In the genomic region with DNA sequence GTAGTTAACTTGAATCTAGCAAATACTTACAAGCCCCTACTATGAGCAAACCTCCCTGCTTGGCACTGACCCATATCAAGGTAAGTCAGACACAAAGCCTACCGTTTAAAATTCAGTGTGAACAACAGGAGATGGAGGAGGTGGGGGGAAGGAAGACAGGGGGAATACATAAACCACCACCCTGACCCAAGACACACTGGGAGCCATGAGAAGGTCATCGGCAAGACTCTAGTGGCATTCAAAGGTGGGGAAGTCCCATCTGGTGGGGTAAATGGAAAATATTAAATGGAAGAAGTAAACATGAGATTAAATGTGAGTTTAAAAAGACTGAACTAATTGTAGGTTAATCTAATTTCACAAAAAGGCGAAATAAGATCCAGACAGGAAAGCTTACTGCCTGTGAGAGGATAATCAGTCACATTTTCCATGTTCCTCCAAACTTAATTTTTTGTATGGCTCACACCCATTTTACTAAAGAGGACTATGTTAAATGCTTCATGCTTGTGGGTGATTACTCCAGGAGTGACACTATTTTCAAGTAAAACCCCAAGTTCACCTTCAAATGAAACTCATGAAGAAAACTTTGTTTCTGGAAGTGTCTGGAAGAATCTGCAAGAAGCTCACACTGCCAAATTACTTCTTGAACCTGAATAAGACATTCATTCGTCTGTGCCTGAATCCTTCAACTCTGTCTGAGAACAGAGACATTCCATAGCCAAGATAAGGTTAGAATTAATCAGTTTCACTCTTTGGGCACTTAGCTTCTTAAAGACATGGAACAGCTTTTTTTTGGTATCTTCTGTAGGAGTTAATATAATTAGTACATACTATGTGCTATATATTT, we compare ENCODE assay signal across 8 cellular contexts. TPM values are rescaled to one million over a fixed set of nuclear protein-coding genes. Genes with fewer than 3 reads are reported as not detected.
DNase-seq lines count a peak whose midpoint lies in the region; ATAC-seq, FAIRE-seq and TF ChIP-seq lines count a peak whose summit lies in the region.

No MANE protein-coding gene starts in this region.

- DNase-seq in activated CD4-positive, alpha-beta T cell treated with anti-CD3 and anti-CD28 coated beads for 48 hours = peak; percentile 9
- DNase-seq in activated CD4-positive, alpha-beta T cell treated with anti-CD3 and anti-CD28 coated beads, Interleukin-2, amount 50 U/mL, for 48 hours = no peak
- DNase-seq in left lobe of liver (ENCODE audit: low spot score) = no peak
- DNase-seq in frontal cortex (ENCODE audit: low spot score in 2 of 2) = no peak
- no peak for DNase-seq in hippocampal formation (lab: John Stamatoyannopoulos, UW)

- H3K9ac ChIP-seq in subcutaneous abdominal adipose tissue (ENCODE audit: low read length in 5 of 5) = peak overlapping the region in 1 of 5 donors; percentile 29

- no peaks in the 10 kb centered on the region for H3K9me3 ChIP-seq in subcutaneous abdominal adipose tissue (ENCODE audit: control insufficient read depth in 5 of 5, low read length in 5 of 5)

- H3K27ac Mint-ChIP-seq in brain = peak overlapping the region in 4 of 5 experiments; percentile 23 to 81 (median 64)

- ATAC-seq in left lobe of liver (peak; percentile 1), HG03354 (IDR thresholded peaks at IDR 0.05; ENCODE audit: poor library complexity, severe bottlenecking, unreplicated experiment) (no peak)

- no peak for FAIRE-seq in frontal cortex (lab: Jason Lieb, UNC)

- H3K4me1 ChIP-seq in subcutaneous abdominal adipose tissue (ENCODE audit: control insufficient read depth in 5 of 5, insufficient read depth in 5 of 5, low read length in 5 of 5) = peaks cover 0 to 27% (median 21%) of the 10 kb centered on the region in 5 donors

- H3K27ac ChIP-seq in subcutaneous abdominal adipose tissue (ENCODE audit: low read depth, low read length) = peak overlapping the region; percentile 70

- peaks cover 56% of the 10 kb centered on the region for H3K4me1 Mint-ChIP-seq in brain

- TF ChIP-seq CTCF in brain (conservative IDR thresholded peaks at IDR 0.05) = no peak

- peaks cover 5% of the 10 kb centered on the region for H3K27me3 Mint-ChIP-seq in brain

- no peak overlapping the region for H3K4me3 ChIP-seq in subcutaneous abdominal adipose tissue (ENCODE audit: low read depth in 1 of 5, low read length in 5 of 5)

- peaks cover 12 to 27% (median 21%) of the 10 kb centered on the region in 5 donors for H3K36me3 ChIP-seq in subcutaneous abdominal adipose tissue (ENCODE audit: control insufficient read depth in 5 of 5, insufficient read depth in 5 of 5, low read length in 5 of 5)

- H3K4me3 Mint-ChIP-seq in brain = no peak overlapping the region

- H3K27me3 ChIP-seq in subcutaneous abdominal adipose tissue (ENCODE audit: control insufficient read depth in 5 of 5, insufficient read depth in 4 of 5, low read length in 5 of 5) = no peaks in the 10 kb centered on the region

- H3K36me3 Mint-ChIP-seq in brain = peaks cover 20% of the 10 kb centered on the region

- peaks cover 0 to 2% (median 0%) of the 10 kb centered on the region in 5 experiments for H3K9me3 Mint-ChIP-seq in brain

RNA-seq across cellular contexts. Expression of a gene that starts 51.7 kb away (rescaled TPM):
- 26.4 TPM for polyA plus RNA-seq in brain (ENCODE audit: insufficient read depth, low read depth, low replicate concordance)
- total RNA-seq in left lobe of liver (30.6 TPM), frontal cortex (39.1 TPM)
